ENCODE assay signal across 8 cellular contexts in genomic region chr17:3004150-3004801, GRCh38. TPM values are rescaled to one million over a fixed set of nuclear protein-coding genes. Genes with fewer than 3 reads are reported as not detected.
DNase-seq lines count a peak whose midpoint lies in the region; ATAC-seq lines count a peak whose summit lies in the region.

No MANE protein-coding gene starts in this region.

- H3K9me3 ChIP-seq in duodenal mucosa (ENCODE audit: control insufficient read depth in 1 of 2, low read length in 2 of 2) (no peaks in the 10 kb centered on the region), mesenchymal stem cell (ENCODE audit: control insufficient read depth, low read length) (no peaks in the 10 kb centered on the region)

- H3K79me1 ChIP-seq in mesenchymal stem cell (replicated peaks; ENCODE audit: low read length, poor library complexity, severe bottlenecking): no peaks in the 10 kb centered on the region

- peak overlapping the region; percentile 94 for H3K27ac ChIP-seq in ACC112 (ENCODE audit: low read depth, low read length)
- peak overlapping the region; percentile 69 for H3K27ac ChIP-seq in duodenal mucosa (ENCODE audit: low read depth, low read length)
- peak overlapping the region; percentile 45 for H3K27ac ChIP-seq in mesenchymal stem cell (ENCODE audit: low read length, poor library complexity, severe bottlenecking)

- H2BK12ac ChIP-seq in mesenchymal stem cell (ENCODE audit: low read length in 2 of 2): no peak overlapping the region

- H3K9ac ChIP-seq in duodenal mucosa (ENCODE audit: low read depth in 1 of 2, low read length in 2 of 2) (peak overlapping the region; percentile 18 to 56), mesenchymal stem cell (ENCODE audit: low read length) (peak overlapping the region; percentile 68)

- H3K23ac ChIP-seq in mesenchymal stem cell (ENCODE audit: low read length in 2 of 2): no peak overlapping the region

- H3K4me1 ChIP-seq in ACC112 (ENCODE audit: control insufficient read depth, insufficient read depth, low read length, unreplicated experiment): peaks cover 19% of the 10 kb centered on the region
- H3K4me1 ChIP-seq in duodenal mucosa (ENCODE audit: control insufficient read depth in 1 of 2, insufficient read depth in 2 of 2, low read length in 2 of 2): peaks cover 35 to 36% of the 10 kb centered on the region in 2 donors
- peaks cover 31% of the 10 kb centered on the region for H3K4me1 ChIP-seq in mesenchymal stem cell (ENCODE audit: control insufficient read depth, insufficient read depth, low read depth, low read length)

- H3K18ac ChIP-seq in mesenchymal stem cell (ENCODE audit: low read depth in 1 of 2, low read length in 2 of 2): peak overlapping the region in 1 of 2 experiments; percentile 50

- peak overlapping the region; percentile 56 for H3K4me3 ChIP-seq in ACC112 (ENCODE audit: low read depth, low read length)
- H3K4me3 ChIP-seq in duodenal mucosa (ENCODE audit: low read depth in 1 of 2, low read length in 2 of 2): peak overlapping the region; percentile 41 to 46
- peak overlapping the region in 1 of 2 experiments; percentile 51 for H3K4me3 ChIP-seq in mesenchymal stem cell (ENCODE audit: insufficient read depth in 1 of 2, low read depth in 1 of 2, low read length in 2 of 2)

- H3K14ac ChIP-seq in mesenchymal stem cell (ENCODE audit: low read length in 2 of 2): no peak overlapping the region

- no peak overlapping the region for H2BK5ac ChIP-seq in mesenchymal stem cell (ENCODE audit: low read depth, low read length, poor library complexity, severe bottlenecking)

- peak; percentile 17 for DNase-seq in GM19240 (ENCODE audit: insufficient read length, low spot score)
- DNase-seq in NCI-H2196 treated with DMSO at 0.1 percent for 48 hours (lab: John Stamatoyannopoulos, UW; ENCODE audit: unreplicated experiment): peak; percentile 84
- peak; percentile 28 to 29 for DNase-seq in activated CD4-positive, alpha-beta T cell treated with anti-CD3 and anti-CD28 coated beads, Interleukin-2, amount 50 U/mL, for 24 hours (ENCODE audit: low read depth in 1 of 2, low spot score in 1 of 2)
- DNase-seq in mesenchymal stem cell: peak; percentile 89
- peak; percentile 18 for DNase-seq in stimulated activated CD8-positive, alpha-beta memory T cell treated with anti-CD3 and anti-CD28 coated beads, Interleukin-15, amount 100 ng/mL, for 1 hour (ENCODE audit: low read depth)

- H4K91ac ChIP-seq in mesenchymal stem cell (ENCODE audit: low read length): peak overlapping the region; percentile 11

- H3K79me2 ChIP-seq in ACC112 (ENCODE audit: control insufficient read depth, insufficient read depth, low read length, unreplicated experiment): peaks cover 2% of the 10 kb centered on the region

- H2BK15ac ChIP-seq in mesenchymal stem cell (ENCODE audit: low read depth, poor library complexity, severe bottlenecking): no peak overlapping the region

- H3K4ac ChIP-seq in mesenchymal stem cell (ENCODE audit: low read depth in 1 of 2, low read length in 2 of 2): peak overlapping the region in 1 of 2 experiments; percentile 59

- H2AK5ac ChIP-seq in mesenchymal stem cell (ENCODE audit: low read length, severe bottlenecking): no peak overlapping the region

- no peak for ATAC-seq in GM19452 (IDR thresholded peaks at IDR 0.05; ENCODE audit: unreplicated experiment)

- H4K8ac ChIP-seq in mesenchymal stem cell (ENCODE audit: low read length): peak overlapping the region; percentile 33

- H2AFZ ChIP-seq in ACC112 (ENCODE audit: low read length, unreplicated experiment) (peak overlapping the region; percentile 78), mesenchymal stem cell (ENCODE audit: low read depth, low read length) (no peak overlapping the region)

- H3K36me3 ChIP-seq in ACC112 (ENCODE audit: insufficient read depth, low read length): peaks cover under 1% of the 10 kb centered on the region; the same call in 1 of the 2 replicates
- peaks cover 0 to 21% of the 10 kb centered on the region in 2 donors for H3K36me3 ChIP-seq in duodenal mucosa (ENCODE audit: control insufficient read depth in 1 of 2, insufficient read depth in 2 of 2, low read length in 2 of 2)
- peaks cover 0 to 29% of the 10 kb centered on the region in 2 experiments for H3K36me3 ChIP-seq in mesenchymal stem cell (ENCODE audit: control insufficient read depth in 1 of 2, insufficient read depth in 2 of 2, low read depth in 1 of 2, low read length in 2 of 2)

- H3K27me3 ChIP-seq in ACC112 (ENCODE audit: insufficient read depth, low read length) (no peaks in the 10 kb centered on the region), duodenal mucosa (ENCODE audit: control insufficient read depth in 1 of 2, insufficient read depth in 2 of 2, low read length in 2 of 2) (no peaks in the 10 kb centered on the region), mesenchymal stem cell (ENCODE audit: control insufficient read depth in 1 of 2, insufficient read depth in 1 of 2, low read length in 2 of 2) (no peaks in the 10 kb centered on the region)

- 66% methylated on average over 36 of the region's 36 CpGs for WGBS in mesenchymal stem cell

- H3K4me2 ChIP-seq in mesenchymal stem cell (ENCODE audit: low read length, poor library complexity, severe bottlenecking): peak overlapping the region; percentile 29

- H2BK120ac ChIP-seq in mesenchymal stem cell (ENCODE audit: low read depth, low read length): no peak overlapping the region

RNA-seq across cellular contexts. Expression of gene OR1D5, which starts 59.1 kb away (rescaled TPM):
- polyA plus RNA-seq in mesenchymal stem cell (2013, experiment 1 of 2): not detected
- not detected for polyA plus RNA-seq in mesenchymal stem cell (2013, experiment 2 of 2)

Comparison
In these comparisons a context has a peak if more than half of its experiments do, and no peak if none do; other contexts are left out.
1. DNase-seq: peak in every context shown above with its lines; median percentile 89 in mesenchymal stem cell; 84 in NCI-H2196 treated with DMSO at 0.1 percent for 48 hours; 28 in activated CD4-positive, alpha-beta T cell treated with anti-CD3 and anti-CD28 coated beads, Interleukin-2, amount 50 U/mL, for 24 hours; 18 in stimulated activated CD8-positive, alpha-beta memory T cell treated with anti-CD3 and anti-CD28 coated beads, Interleukin-15, amount 100 ng/mL, for 1 hour; 17 in GM19240.